Comparison of ENCODE assay signal across 26 cellular contexts in genomic region chr11:129090056-129090455, GRCh38.
DNase-seq lines count a peak whose midpoint lies in the region; ATAC-seq and TF ChIP-seq lines count a peak whose summit lies in the region.
"Had no signal": no experiment of that assay in that cellular context is flagged by ENCODE, and none has a peak within 500 bp of the region (broad histone marks: within the 10 kb centered on the region; RNA-seq: fewer than 3 reads in every experiment).

No MANE protein-coding gene starts in this region.

- ATAC-seq in HG03460 (IDR thresholded peaks at IDR 0.05; ENCODE audit: unreplicated experiment) (no peak), gastrocnemius medialis (no peak)
- ATAC-seq: naive thymus-derived CD4-positive, alpha-beta T cell had no signal

- H3K4me1 ChIP-seq in GM23248 (ENCODE audit: insufficient read depth): peaks cover 8% of the 10 kb centered on the region
- no peaks in the 10 kb centered on the region for H3K4me1 ChIP-seq in gastrocnemius medialis
- H3K4me1 ChIP-seq: ascending aorta, HAP-1, right atrium auricular region, SJSA1 had no signal

- H3K27ac ChIP-seq in AG04450 (ENCODE audit: low read depth, low read length) (no peak overlapping the region), GM23248 (no peak overlapping the region), gastrocnemius medialis (no peak overlapping the region)
- H3K27ac ChIP-seq: ascending aorta, left ventricle myocardium inferior, right atrium auricular region, SJSA1 had no signal

- no peaks in the 10 kb centered on the region for H3F3A ChIP-seq in GM23248 (ENCODE audit: insufficient read depth)

- no peaks in the 10 kb centered on the region for H3K9me2 ChIP-seq in GM23248 (ENCODE audit: insufficient read depth)

- H3K9ac ChIP-seq in GM23248: no peak overlapping the region

- TF ChIP-seq POLR2A in gastrocnemius medialis (IDR thresholded peaks at IDR 0.05): no peak

- H3K36me3 ChIP-seq in GM23248 (ENCODE audit: low read depth) (no peaks in the 10 kb centered on the region), gastrocnemius medialis (no peaks in the 10 kb centered on the region)
- H3K36me3 ChIP-seq: HAP-1, left ventricle myocardium inferior, right atrium auricular region, SJSA1 had no signal

- H3K9me3 ChIP-seq in AG04450 (ENCODE audit: control insufficient read depth, insufficient read depth, low read length) (no peaks in the 10 kb centered on the region), GM23248 (ENCODE audit: low read depth) (no peaks in the 10 kb centered on the region), gastrocnemius medialis (peaks cover 0 to 2% (median 0%) of the 10 kb centered on the region in 3 donors)
- H3K9me3 ChIP-seq: HAP-1, right atrium auricular region, SJSA1 had no signal

- POLR2A ChIA-PET in AG04450 (lab: Yijun Ruan, JAX): no interaction called here

- H3K4me2 ChIP-seq in GM23248 (ENCODE audit: unreplicated experiment): no peak overlapping the region

- WGBS in GM23248 (ENCODE audit: low coverage in 1 of 2, low lambda C conversion rate in 2 of 2, missing lambda C conversion rate in 2 of 2), 2 experiments: 85 to 89% methylated on average over 1 of the region's 1 CpG

- CTCF ChIA-PET in AG04450 (lab: Charles Lee): no interaction called here

- H3K4me3 ChIP-seq in AG04450 (ENCODE audit: low read depth, low read length) (no peak overlapping the region), GM23248 (no peak overlapping the region), fibroblast of villous mesenchyme (ENCODE audit: low read depth, low read length) (no peak overlapping the region), gastrocnemius medialis (no peak overlapping the region)
- H3K4me3 ChIP-seq: ascending aorta, HAP-1, left ventricle myocardium inferior, right atrium auricular region, SJSA1 had no signal

- DNase-seq in AG04450 (ENCODE audit: low read depth, low spot score) (peak; percentile 13), GM23248 (peak; percentile 26), astrocyte of the hippocampus (ENCODE audit: low read depth, low spot score) (peak; percentile 54), fibroblast of villous mesenchyme (ENCODE audit: low read depth) (peak; percentile 10), superior temporal gyrus (ENCODE audit: extremely low spot score) (no peak), gastrocnemius medialis (no peak), SHP77 (lab: John Stamatoyannopoulos, UW) (no peak)
- DNase-seq: activated CD4-positive, alpha-beta memory T cell treated with anti-CD3 and anti-CD28 coated beads, Interleukin-2, amount 10 ng/mL, durations not matched to agents 7 days and 5 days; activated CD4-positive, CD25-positive, alpha-beta regulatory T cell treated with anti-CD3 and anti-CD28 coated beads, Interleukin-2, amount 50 U/mL, for 72 hours; activated CD8-positive, alpha-beta memory T cell treated with anti-CD3 and anti-CD28 coated beads, Interleukin-2, amount 50 U/mL, for 48 hours; DMS153; effector CD8-positive, alpha-beta T cell; erythroblast; hippocampal formation; KBM-7; left ventricle myocardium inferior; naive thymus-derived CD4-positive, alpha-beta T cell; NCI-H1417 treated with DMSO at 0.1 percent for 48 hours; NCI-H748 treated with DMSO at 0.1 percent for 48 hours; stimulated activated CD4-positive, alpha-beta T cell treated with anti-CD3 and anti-CD28 coated beads, Interleukin-2, amount 100 ng/mL, for 48 hours; T-helper 1 cell had no signal

- intact Hi-C loops in gastrocnemius medialis (cut with DNase I; ENCODE audit: low total_unique reads): no loop called here

- H3K79me2 ChIP-seq in GM23248 (ENCODE audit: insufficient read depth): no peaks in the 10 kb centered on the region

- TF ChIP-seq CTCF in AG04450 (IDR thresholded peaks at IDR 0.05; ENCODE audit: low read depth, low read length) (no peak), fibroblast of villous mesenchyme (IDR thresholded peaks at IDR 0.05; ENCODE audit: insufficient read depth, low read depth, low read length) (no peak), gastrocnemius medialis (IDR thresholded peaks at IDR 0.05 in 4 of 5, conservative IDR thresholded peaks at IDR 0.05 in 1 of 5) (no peak)

- no peak overlapping the region for H2AFZ ChIP-seq in GM23248

- H3K27me3 ChIP-seq in AG04450 (ENCODE audit: control insufficient read depth, insufficient read depth, low read length) (no peaks in the 10 kb centered on the region), GM23248 (replicated peaks; ENCODE audit: insufficient read depth) (no peaks in the 10 kb centered on the region), gastrocnemius medialis (no peaks in the 10 kb centered on the region)
- H3K27me3 ChIP-seq: ascending aorta, right atrium auricular region, SJSA1 had no signal

- no peaks in the 10 kb centered on the region for H4K20me1 ChIP-seq in GM23248 (ENCODE audit: insufficient read depth)

- in situ Hi-C loops in GM23248 (cut with MboI) (no loop called here), gastrocnemius medialis (cut with MboI; ENCODE audit: low sequenced_read_pairs in 4 of 4) (no loop called here)

Comparison
In these comparisons a context has a peak if more than half of its experiments do, and no peak if none do; other contexts are left out.
1. DNase-seq: peak in AG04450 (single experiment), GM23248 (single experiment), astrocyte of the hippocampus (single experiment) and fibroblast of villous mesenchyme (single experiment); none in superior temporal gyrus (single experiment), gastrocnemius medialis (0 of 2) and SHP77 (0 of 2).